10 cellular contexts compared by ENCODE assay signal in the genomic region with DNA sequence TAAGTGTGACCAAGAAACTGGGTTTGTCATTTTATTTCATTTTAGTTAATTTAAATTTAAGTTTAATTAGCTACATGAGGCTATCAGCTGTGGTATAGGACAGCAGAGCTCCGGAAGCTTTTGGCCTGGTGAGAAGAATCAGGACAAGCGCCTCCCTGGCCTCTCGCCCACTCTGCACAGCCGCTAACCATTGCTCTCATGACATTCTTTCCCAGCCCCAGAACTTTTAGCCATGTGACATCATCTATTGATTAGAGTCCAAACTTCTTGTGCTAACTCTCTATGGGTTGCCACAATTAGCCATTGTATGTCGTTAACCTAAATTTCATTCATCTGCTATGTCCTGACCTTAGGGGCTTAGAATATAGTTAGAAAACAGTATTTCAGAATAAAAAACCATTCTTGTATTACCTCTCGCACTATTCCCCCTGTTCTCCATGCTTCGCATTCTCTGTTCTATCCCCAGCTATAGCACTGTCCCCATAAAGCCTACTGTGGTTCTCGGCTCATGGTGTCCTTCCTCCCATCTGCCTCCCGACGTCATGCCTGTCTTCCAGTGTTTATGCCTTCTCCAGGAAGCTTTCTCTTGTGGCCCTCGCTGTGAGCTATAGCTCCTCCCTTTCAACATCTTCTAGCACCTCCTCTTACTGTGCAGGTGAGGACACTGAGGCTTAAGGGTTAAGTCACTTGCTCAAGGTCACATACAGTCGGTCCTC. TPM values are rescaled to one million over a fixed set of nuclear protein-coding genes. Genes with fewer than 3 reads are reported as not detected.
DNase-seq lines count a peak whose midpoint lies in the region; ATAC-seq and TF ChIP-seq lines count a peak whose summit lies in the region.
"Had no signal": no experiment of that assay in that cellular context is flagged by ENCODE, and none has a peak within 500 bp of the region (broad histone marks: within the 10 kb centered on the region; RNA-seq: fewer than 3 reads in every experiment).

No MANE protein-coding gene starts in this region.

- TF ChIP-seq CTCF in natural killer cell (IDR thresholded peaks at IDR 0.05) (no peak), vagina (IDR thresholded peaks at IDR 0.05) (no peak)

- POLR2A ChIA-PET in activated naive CD8-positive, alpha-beta T cell treated with anti-CD3 and anti-CD28 coated beads, Interleukin-2, amount 10 ng/mL, durations not matched to agents 7 days and 5 days (lab: Charles Lee): interaction anchor here (2.7 kb wide), 1 partner anchor 24 kb away, joined by 10 read pairs; the partner anchor contains the start of gene SSH1

- peaks cover 49% of the 10 kb centered on the region for H3K4me1 Mint-ChIP-seq in activated naive CD8-positive, alpha-beta T cell treated with anti-CD3 and anti-CD28 coated beads, Interleukin-2, amount 10 ng/mL, durations not matched to agents 7 days and 5 days
- H3K4me1 Mint-ChIP-seq in activated naive CD8-positive, alpha-beta T cell treated with anti-CD3 and anti-CD28 coated beads, Interleukin-2, amount 50 U/mL, for 24 hours: peaks cover 49% of the 10 kb centered on the region
- peaks cover 75 to 85% of the 10 kb centered on the region in 2 donors for H3K4me1 Mint-ChIP-seq in natural killer cell

- no peaks in the 10 kb centered on the region for H3K27me3 ChIP-seq in vagina

- no peak overlapping the region for H3K27ac Mint-ChIP-seq in activated naive CD8-positive, alpha-beta T cell treated with anti-CD3 and anti-CD28 coated beads, Interleukin-2, amount 10 ng/mL, durations not matched to agents 7 days and 5 days
- H3K27ac Mint-ChIP-seq in activated naive CD8-positive, alpha-beta T cell treated with anti-CD3 and anti-CD28 coated beads, Interleukin-2, amount 50 U/mL, for 24 hours: no peak overlapping the region
- peak overlapping the region; percentile 91 to 92 for H3K27ac Mint-ChIP-seq in natural killer cell

- H3K36me3 ChIP-seq in vagina: no peaks in the 10 kb centered on the region

- intact Hi-C loops in natural killer cell (cut with micrococcal nuclease): loop anchor here (10.0 kb wide), 1 partner anchor 269 kb away; the partner anchor contains the start of genes ISCU and SART3
- intact Hi-C loops in vagina (cut with DNase I): no loop called here

- no peaks in the 10 kb centered on the region for H3K9me3 ChIP-seq in vagina

- no peak for ATAC-seq in activated naive CD8-positive, alpha-beta T cell treated with anti-CD3 and anti-CD28 coated beads, Interleukin-2, amount 10 ng/mL, durations not matched to agents 7 days and 5 days (ENCODE audit: low read depth)
- ATAC-seq in activated naive CD8-positive, alpha-beta T cell treated with anti-CD3 and anti-CD28 coated beads, Interleukin-2, amount 50 U/mL, for 24 hours: no peak
- ATAC-seq in natural killer cell (no peak), GM19328 (IDR thresholded peaks at IDR 0.05; ENCODE audit: unreplicated experiment) (no peak)

- H3K4me3 ChIP-seq in vagina: no peak overlapping the region

- H3K4me1 ChIP-seq in vagina: peaks cover 62% of the 10 kb centered on the region

- DNase-seq in activated naive CD8-positive, alpha-beta T cell treated with anti-CD3 and anti-CD28 coated beads, Interleukin-2, amount 10 ng/mL, durations not matched to agents 7 days and 5 days: no peak
- DNase-seq in activated naive CD8-positive, alpha-beta T cell treated with anti-CD3 and anti-CD28 coated beads, Interleukin-2, amount 50 U/mL, for 24 hours: no peak
- DNase-seq in fibroblast of gingiva (ENCODE audit: low read depth) (peak; percentile 83), natural killer cell (no peak), vagina (ENCODE audit: extremely low spot score in 2 of 2) (no peak), cerebellar nuclear complex (lab: John Stamatoyannopoulos, UW) (no peak), activated gamma-delta T cell (lab: John Stamatoyannopoulos, UW) (no peak)
- DNase-seq: NCI-H1105 treated with DMSO at 0.1 percent for 48 hours had no signal

- peak overlapping the region; percentile 5 for H3K4me3 Mint-ChIP-seq in activated naive CD8-positive, alpha-beta T cell treated with anti-CD3 and anti-CD28 coated beads, Interleukin-2, amount 10 ng/mL, durations not matched to agents 7 days and 5 days
- H3K4me3 Mint-ChIP-seq in activated naive CD8-positive, alpha-beta T cell treated with anti-CD3 and anti-CD28 coated beads, Interleukin-2, amount 50 U/mL, for 24 hours: no peak overlapping the region
- peak overlapping the region; percentile 35 for H3K4me3 Mint-ChIP-seq in natural killer cell

- H3K27me3 Mint-ChIP-seq in activated naive CD8-positive, alpha-beta T cell treated with anti-CD3 and anti-CD28 coated beads, Interleukin-2, amount 10 ng/mL, durations not matched to agents 7 days and 5 days: no peaks in the 10 kb centered on the region
- H3K27me3 Mint-ChIP-seq in activated naive CD8-positive, alpha-beta T cell treated with anti-CD3 and anti-CD28 coated beads, Interleukin-2, amount 50 U/mL, for 24 hours: no peaks in the 10 kb centered on the region
- no peaks in the 10 kb centered on the region for H3K27me3 Mint-ChIP-seq in natural killer cell (ENCODE audit: low read depth in 2 of 2)

- peak overlapping the region; percentile 73 for H3K27ac ChIP-seq in vagina

- no peaks in the 10 kb centered on the region for H3K9me3 Mint-ChIP-seq in activated naive CD8-positive, alpha-beta T cell treated with anti-CD3 and anti-CD28 coated beads, Interleukin-2, amount 10 ng/mL, durations not matched to agents 7 days and 5 days
- H3K9me3 Mint-ChIP-seq in activated naive CD8-positive, alpha-beta T cell treated with anti-CD3 and anti-CD28 coated beads, Interleukin-2, amount 50 U/mL, for 24 hours: no peaks in the 10 kb centered on the region
- no peaks in the 10 kb centered on the region for H3K9me3 Mint-ChIP-seq in natural killer cell

- TF ChIP-seq POLR2A in vagina (IDR thresholded peaks at IDR 0.05): no peak

- peaks cover 45% of the 10 kb centered on the region for H3K36me3 Mint-ChIP-seq in activated naive CD8-positive, alpha-beta T cell treated with anti-CD3 and anti-CD28 coated beads, Interleukin-2, amount 10 ng/mL, durations not matched to agents 7 days and 5 days
- H3K36me3 Mint-ChIP-seq in activated naive CD8-positive, alpha-beta T cell treated with anti-CD3 and anti-CD28 coated beads, Interleukin-2, amount 50 U/mL, for 24 hours (ENCODE audit: low read depth): peaks cover 43% of the 10 kb centered on the region
- no peaks in the 10 kb centered on the region for H3K36me3 Mint-ChIP-seq in natural killer cell

RNA-seq across cellular contexts. Expression of gene SSH1, which starts 23.5 kb away (rescaled TPM):
- 10 to 100 TPM; 29.7 to 36.9 TPM for total RNA-seq in activated naive CD8-positive, alpha-beta T cell treated with anti-CD3 and anti-CD28 coated beads, Interleukin-2, amount 10 ng/mL, durations not matched to agents 7 days and 5 days
- 10 to 100 TPM; 57.4 to 74.1 (median 66.6) TPM for total RNA-seq in natural killer cell
- total RNA-seq in vagina: 38.1 TPM

RNA-seq across cellular contexts. Expression of gene DAO, which starts 46.0 kb away (rescaled TPM):
- total RNA-seq in activated naive CD8-positive, alpha-beta T cell treated with anti-CD3 and anti-CD28 coated beads, Interleukin-2, amount 10 ng/mL, durations not matched to agents 7 days and 5 days: not detected
- total RNA-seq in natural killer cell: not detected
- not detected for total RNA-seq in vagina
- total RNA-seq: cerebellum had no signal

Comparison
In these comparisons a context has a peak if more than half of its experiments do, and no peak if none do; other contexts are left out.
1. H3K27ac Mint-ChIP-seq: peak in natural killer cell (2 of 2); none in activated naive CD8-positive, alpha-beta T cell treated with anti-CD3 and anti-CD28 coated beads, Interleukin-2, amount 10 ng/mL, durations not matched to agents 7 days and 5 days (single experiment) and activated naive CD8-positive, alpha-beta T cell treated with anti-CD3 and anti-CD28 coated beads, Interleukin-2, amount 50 U/mL, for 24 hours (single experiment).